Comparison of ENCODE assay signal across 1 cellular context in genomic region chr10:75402486-75403143, GRCh38.
A peak's percentile ranks its signal among the peaks of the same experiment; 100 is the strongest.
TF ChIP-seq lines count a peak whose summit lies in the region.

No MANE protein-coding gene starts in this region.

TF ChIP-seq in HepG2, 621 proteins besides CTCF, POLR2A, EP300 and RAD21 (continued from another document and continues in another):
- TF ChIP-seq ZNF891 (CRISPR knock-in tag; IDR thresholded peaks at IDR 0.05) = 0 out of 2 replicates have a peak, but pooled peaks have one; percentile 36
- TF ChIP-seq ZNF335 (CRISPR knock-in tag; IDR thresholded peaks at IDR 0.05) = no peak
- TF ChIP-seq ZSCAN25 (CRISPR knock-in tag; IDR thresholded peaks at IDR 0.05) = no peak
- TF ChIP-seq GLI4 (CRISPR knock-in tag; IDR thresholded peaks at IDR 0.05; ENCODE audit: borderline replicate concordance) = no peak
- TF ChIP-seq, protein P1, sequence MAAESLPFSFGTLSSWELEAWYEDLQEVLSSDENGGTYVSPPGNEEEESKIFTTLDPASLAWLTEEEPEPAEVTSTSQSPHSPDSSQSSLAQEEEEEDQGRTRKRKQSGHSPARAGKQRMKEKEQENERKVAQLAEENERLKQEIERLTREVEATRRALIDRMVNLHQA (CRISPR knock-in tag; IDR thresholded peaks at IDR 0.05) = no peak
- TF ChIP-seq NCOA5 (CRISPR knock-in tag; IDR thresholded peaks at IDR 0.05) = 0 out of 2 replicates have a peak, but pooled peaks have one; percentile 57
- TF ChIP-seq MAFF (IDR thresholded peaks at IDR 0.05; ENCODE audit: low read depth, low read length) = no peak
- TF ChIP-seq FLYWCH1 (CRISPR knock-in tag; IDR thresholded peaks at IDR 0.05) = no peak
- TF ChIP-seq, protein P2, sequence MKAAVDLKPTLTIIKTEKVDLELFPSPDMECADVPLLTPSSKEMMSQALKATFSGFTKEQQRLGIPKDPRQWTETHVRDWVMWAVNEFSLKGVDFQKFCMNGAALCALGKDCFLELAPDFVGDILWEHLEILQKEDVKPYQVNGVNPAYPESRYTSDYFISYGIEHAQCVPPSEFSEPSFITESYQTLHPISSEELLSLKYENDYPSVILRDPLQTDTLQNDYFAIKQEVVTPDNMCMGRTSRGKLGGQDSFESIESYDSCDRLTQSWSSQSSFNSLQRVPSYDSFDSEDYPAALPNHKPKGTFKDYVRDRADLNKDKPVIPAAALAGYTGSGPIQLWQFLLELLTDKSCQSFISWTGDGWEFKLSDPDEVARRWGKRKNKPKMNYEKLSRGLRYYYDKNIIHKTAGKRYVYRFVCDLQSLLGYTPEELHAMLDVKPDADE (CRISPR knock-in tag; IDR thresholded peaks at IDR 0.05) = no peak
- TF ChIP-seq TARDBP (CRISPR knock-in tag; IDR thresholded peaks at IDR 0.05) = peak; percentile 17; the same call in 1 of the 2 replicates
- TF ChIP-seq TAF1 (CRISPR knock-in tag; IDR thresholded peaks at IDR 0.05) = peak; percentile 49
- peak; percentile 37; the same call in 1 of the 2 replicates for TF ChIP-seq FOXK2 (IDR thresholded peaks at IDR 0.05)
- peak; percentile 66; the same call in 1 of the 2 replicates for TF ChIP-seq ISX (CRISPR knock-in tag; conservative IDR thresholded peaks at IDR 0.05)
- TF ChIP-seq, protein P3, sequence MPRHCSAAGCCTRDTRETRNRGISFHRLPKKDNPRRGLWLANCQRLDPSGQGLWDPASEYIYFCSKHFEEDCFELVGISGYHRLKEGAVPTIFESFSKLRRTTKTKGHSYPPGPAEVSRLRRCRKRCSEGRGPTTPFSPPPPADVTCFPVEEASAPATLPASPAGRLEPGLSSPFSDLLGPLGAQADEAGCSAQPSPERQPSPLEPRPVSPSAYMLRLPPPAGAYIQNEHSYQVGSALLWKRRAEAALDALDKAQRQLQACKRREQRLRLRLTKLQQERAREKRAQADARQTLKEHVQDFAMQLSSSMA (CRISPR knock-in tag; IDR thresholded peaks at IDR 0.05) = 0 out of 2 replicates have a peak, but pooled peaks have one; percentile 65
- TF ChIP-seq, protein P4, sequence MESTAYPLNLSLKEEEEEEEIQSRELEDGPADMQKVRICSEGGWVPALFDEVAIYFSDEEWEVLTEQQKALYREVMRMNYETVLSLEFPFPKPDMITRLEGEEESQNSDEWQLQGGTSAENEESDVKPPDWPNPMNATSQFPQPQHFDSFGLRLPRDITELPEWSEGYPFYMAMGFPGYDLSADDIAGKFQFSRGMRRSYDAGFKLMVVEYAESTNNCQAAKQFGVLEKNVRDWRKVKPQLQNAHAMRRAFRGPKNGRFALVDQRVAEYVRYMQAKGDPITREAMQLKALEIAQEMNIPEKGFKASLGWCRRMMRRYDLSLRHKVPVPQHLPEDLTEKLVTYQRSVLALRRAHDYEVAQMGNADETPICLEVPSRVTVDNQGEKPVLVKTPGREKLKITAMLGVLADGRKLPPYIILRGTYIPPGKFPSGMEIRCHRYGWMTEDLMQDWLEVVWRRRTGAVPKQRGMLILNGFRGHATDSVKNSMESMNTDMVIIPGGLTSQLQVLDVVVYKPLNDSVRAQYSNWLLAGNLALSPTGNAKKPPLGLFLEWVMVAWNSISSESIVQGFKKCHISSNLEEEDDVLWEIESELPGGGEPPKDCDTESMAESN (CRISPR knock-in tag; conservative IDR thresholded peaks at IDR 0.05) = no peak; the same call in 1 of the 2 replicates
- TF ChIP-seq AHDC1 (CRISPR knock-in tag; IDR thresholded peaks at IDR 0.05; ENCODE audit: borderline replicate concordance) = 0 out of 2 replicates have a peak, but pooled peaks have one; percentile 14
- TF ChIP-seq SALL1 (CRISPR knock-in tag; IDR thresholded peaks at IDR 0.05) = no peak; the same call in 1 of the 2 replicates
- TF ChIP-seq ZNF607 (CRISPR knock-in tag; IDR thresholded peaks at IDR 0.05; ENCODE audit: borderline replicate concordance) = 0 out of 2 replicates have a peak, but pooled peaks have one; percentile 1
- TF ChIP-seq YEATS4 (CRISPR knock-in tag; IDR thresholded peaks at IDR 0.05; ENCODE audit: borderline replicate concordance) = peak; percentile 9
- TF ChIP-seq ZNF18 (CRISPR knock-in tag; IDR thresholded peaks at IDR 0.05; ENCODE audit: insufficient replicate concordance) = no peak
- no peak for TF ChIP-seq PHF20 (CRISPR knock-in tag; IDR thresholded peaks at IDR 0.05)
- peak; percentile 2; the same call in 1 of the 2 replicates for TF ChIP-seq ZNF12 (CRISPR knock-in tag; IDR thresholded peaks at IDR 0.05)
- TF ChIP-seq CENPT (CRISPR knock-in tag; IDR thresholded peaks at IDR 0.05; ENCODE audit: low read depth) = no peak
- TF ChIP-seq ZFP41 (CRISPR knock-in tag; IDR thresholded peaks at IDR 0.05; ENCODE audit: borderline replicate concordance) = no peak
- TF ChIP-seq, protein P5, sequence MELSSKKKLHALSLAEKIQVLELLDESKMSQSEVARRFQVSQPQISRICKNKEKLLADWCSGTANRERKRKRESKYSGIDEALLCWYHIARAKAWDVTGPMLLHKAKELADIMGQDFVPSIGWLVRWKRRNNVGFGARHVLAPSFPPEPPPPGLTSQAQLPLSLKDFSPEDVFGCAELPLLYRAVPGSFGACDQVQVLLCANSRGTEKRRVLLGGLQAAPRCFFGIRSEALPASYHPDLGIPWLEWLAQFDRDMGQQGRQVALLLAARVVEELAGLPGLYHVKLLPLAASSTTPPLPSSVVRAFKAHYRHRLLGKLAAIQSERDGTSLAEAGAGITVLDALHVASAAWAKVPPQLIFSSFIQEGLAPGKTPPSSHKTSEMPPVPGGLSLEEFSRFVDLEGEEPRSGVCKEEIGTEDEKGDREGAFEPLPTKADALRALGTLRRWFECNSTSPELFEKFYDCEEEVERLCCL (CRISPR knock-in tag; IDR thresholded peaks at IDR 0.05; ENCODE audit: borderline replicate concordance) = 0 out of 2 replicates have a peak, but pooled peaks have one; percentile 53
- TF ChIP-seq JUNB (CRISPR knock-in tag; IDR thresholded peaks at IDR 0.05; ENCODE audit: borderline replicate concordance) = no peak
- no peak for TF ChIP-seq ZNF503 (CRISPR knock-in tag; IDR thresholded peaks at IDR 0.05)
- TF ChIP-seq, protein P6, sequence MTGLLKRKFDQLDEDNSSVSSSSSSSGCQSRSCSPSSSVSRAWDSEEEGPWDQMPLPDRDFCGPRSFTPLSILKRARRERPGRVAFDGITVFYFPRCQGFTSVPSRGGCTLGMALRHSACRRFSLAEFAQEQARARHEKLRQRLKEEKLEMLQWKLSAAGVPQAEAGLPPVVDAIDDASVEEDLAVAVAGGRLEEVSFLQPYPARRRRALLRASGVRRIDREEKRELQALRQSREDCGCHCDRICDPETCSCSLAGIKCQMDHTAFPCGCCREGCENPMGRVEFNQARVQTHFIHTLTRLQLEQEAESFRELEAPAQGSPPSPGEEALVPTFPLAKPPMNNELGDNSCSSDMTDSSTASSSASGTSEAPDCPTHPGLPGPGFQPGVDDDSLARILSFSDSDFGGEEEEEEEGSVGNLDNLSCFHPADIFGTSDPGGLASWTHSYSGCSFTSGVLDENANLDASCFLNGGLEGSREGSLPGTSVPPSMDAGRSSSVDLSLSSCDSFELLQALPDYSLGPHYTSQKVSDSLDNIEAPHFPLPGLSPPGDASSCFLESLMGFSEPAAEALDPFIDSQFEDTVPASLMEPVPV (CRISPR knock-in tag; IDR thresholded peaks at IDR 0.05) = peak; percentile 50; the same call in 1 of the 2 replicates
- TF ChIP-seq ZNF138 (CRISPR knock-in tag; IDR thresholded peaks at IDR 0.05; ENCODE audit: low read depth) = no peak
- TF ChIP-seq, protein P7, sequence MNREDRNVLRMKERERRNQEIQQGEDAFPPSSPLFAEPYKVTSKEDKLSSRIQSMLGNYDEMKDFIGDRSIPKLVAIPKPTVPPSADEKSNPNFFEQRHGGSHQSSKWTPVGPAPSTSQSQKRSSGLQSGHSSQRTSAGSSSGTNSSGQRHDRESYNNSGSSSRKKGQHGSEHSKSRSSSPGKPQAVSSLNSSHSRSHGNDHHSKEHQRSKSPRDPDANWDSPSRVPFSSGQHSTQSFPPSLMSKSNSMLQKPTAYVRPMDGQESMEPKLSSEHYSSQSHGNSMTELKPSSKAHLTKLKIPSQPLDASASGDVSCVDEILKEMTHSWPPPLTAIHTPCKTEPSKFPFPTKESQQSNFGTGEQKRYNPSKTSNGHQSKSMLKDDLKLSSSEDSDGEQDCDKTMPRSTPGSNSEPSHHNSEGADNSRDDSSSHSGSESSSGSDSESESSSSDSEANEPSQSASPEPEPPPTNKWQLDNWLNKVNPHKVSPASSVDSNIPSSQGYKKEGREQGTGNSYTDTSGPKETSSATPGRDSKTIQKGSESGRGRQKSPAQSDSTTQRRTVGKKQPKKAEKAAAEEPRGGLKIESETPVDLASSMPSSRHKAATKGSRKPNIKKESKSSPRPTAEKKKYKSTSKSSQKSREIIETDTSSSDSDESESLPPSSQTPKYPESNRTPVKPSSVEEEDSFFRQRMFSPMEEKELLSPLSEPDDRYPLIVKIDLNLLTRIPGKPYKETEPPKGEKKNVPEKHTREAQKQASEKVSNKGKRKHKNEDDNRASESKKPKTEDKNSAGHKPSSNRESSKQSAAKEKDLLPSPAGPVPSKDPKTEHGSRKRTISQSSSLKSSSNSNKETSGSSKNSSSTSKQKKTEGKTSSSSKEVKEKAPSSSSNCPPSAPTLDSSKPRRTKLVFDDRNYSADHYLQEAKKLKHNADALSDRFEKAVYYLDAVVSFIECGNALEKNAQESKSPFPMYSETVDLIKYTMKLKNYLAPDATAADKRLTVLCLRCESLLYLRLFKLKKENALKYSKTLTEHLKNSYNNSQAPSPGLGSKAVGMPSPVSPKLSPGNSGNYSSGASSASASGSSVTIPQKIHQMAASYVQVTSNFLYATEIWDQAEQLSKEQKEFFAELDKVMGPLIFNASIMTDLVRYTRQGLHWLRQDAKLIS (CRISPR knock-in tag; IDR thresholded peaks at IDR 0.05) = no peak
- no peak for TF ChIP-seq NFKBIZ (CRISPR knock-in tag; IDR thresholded peaks at IDR 0.05)
- TF ChIP-seq PHF21A (CRISPR knock-in tag; IDR thresholded peaks at IDR 0.05) = no peak
- TF ChIP-seq EED (CRISPR knock-in tag; IDR thresholded peaks at IDR 0.05) = 0 out of 2 replicates have a peak, but pooled peaks have one; percentile 45
- no peak for TF ChIP-seq GMEB1 (CRISPR knock-in tag; IDR thresholded peaks at IDR 0.05; ENCODE audit: borderline replicate concordance)
- TF ChIP-seq NR1H2 (CRISPR knock-in tag; IDR thresholded peaks at IDR 0.05; ENCODE audit: borderline replicate concordance, low read depth) = no peak
